In genomic region chr16:11913425-11914079, GRCh38 we compare ENCODE assay signal across 8 cellular contexts. TPM values are rescaled to one million over a fixed set of nuclear protein-coding genes. Genes with fewer than 3 reads are reported as not detected.
DNase-seq lines count a peak whose midpoint lies in the region; ATAC-seq and TF ChIP-seq lines count a peak whose summit lies in the region.

No MANE protein-coding gene starts in this region.

- intact Hi-C loops in heart left ventricle (cut with DNase I) (loop anchor here in 3 of 10 donors (5.0 to 10.0 kb wide), 2 partner anchors 59 to 61 kb away; partner anchors contain the start of gene RSL1D1 (in 3 of the 3)), left ventricle myocardium superior (cut with micrococcal nuclease) (no loop called here)

- H3K9me3 ChIP-seq in heart left ventricle (no peaks in the 10 kb centered on the region), iPS-18a (ENCODE audit: control insufficient read depth, low read depth, low read length) (no peaks in the 10 kb centered on the region)

- CTCF ChIA-PET in activated CD4-positive, alpha-beta memory T cell treated with anti-CD3 and anti-CD28 coated beads, Interleukin-2, amount 10 ng/mL, durations not matched to agents 7 days and 5 days (lab: Charles Lee), result interaction anchor here (0.9 to 1.1 kb wide), 2 partner anchors 71 to 518 kb away, joined by 4 read pairs; no protein-coding TSS in a partner anchor

- no peaks in the 10 kb centered on the region for H3K36me3 ChIP-seq in heart left ventricle
- no peaks in the 10 kb centered on the region for H3K36me3 ChIP-seq in iPS-18a (ENCODE audit: control insufficient read depth, low read depth, low read length)

- ATAC-seq in heart left ventricle, result no peak
- no peak for ATAC-seq in left ventricle myocardium superior

- TF ChIP-seq POLR2A in heart left ventricle (IDR thresholded peaks at IDR 0.05), result no peak

- H3K4me3 Mint-ChIP-seq in activated CD4-positive, alpha-beta memory T cell treated with anti-CD3 and anti-CD28 coated beads, Interleukin-2, amount 10 ng/mL, durations not matched to agents 7 days and 5 days, result peak overlapping the region; percentile 88
- peak overlapping the region; percentile 99 for H3K4me3 Mint-ChIP-seq in stimulated activated naive CD8-positive, alpha-beta T cell treated with anti-CD3 and anti-CD28 coated beads, Interleukin-15, Interleukin-2, amounts not matched to agents 100 ng/mL and 50 ng/mL, for 24 hours

- H3K4me1 ChIP-seq in heart left ventricle, result peaks cover 4 to 59% (median 46%) of the 10 kb centered on the region in 12 donors
- peaks cover 17% of the 10 kb centered on the region for H3K4me1 ChIP-seq in iPS-18a (ENCODE audit: control insufficient read depth, low read depth, low read length)

- peaks cover 2% of the 10 kb centered on the region for H3K27me3 Mint-ChIP-seq in activated CD4-positive, alpha-beta memory T cell treated with anti-CD3 and anti-CD28 coated beads, Interleukin-2, amount 10 ng/mL, durations not matched to agents 7 days and 5 days
- no peaks in the 10 kb centered on the region for H3K27me3 Mint-ChIP-seq in stimulated activated naive CD8-positive, alpha-beta T cell treated with anti-CD3 and anti-CD28 coated beads, Interleukin-15, Interleukin-2, amounts not matched to agents 100 ng/mL and 50 ng/mL, for 24 hours

- H3K27ac ChIP-seq in heart left ventricle (peak overlapping the region in 4 of 12 donors; percentile 94 to 96 (median 96)), iPS-18a (ENCODE audit: low read length) (no peak overlapping the region)

- peaks cover 53% of the 10 kb centered on the region for H3K4me1 Mint-ChIP-seq in activated CD4-positive, alpha-beta memory T cell treated with anti-CD3 and anti-CD28 coated beads, Interleukin-2, amount 10 ng/mL, durations not matched to agents 7 days and 5 days
- peaks cover 59% of the 10 kb centered on the region for H3K4me1 Mint-ChIP-seq in stimulated activated naive CD8-positive, alpha-beta T cell treated with anti-CD3 and anti-CD28 coated beads, Interleukin-15, Interleukin-2, amounts not matched to agents 100 ng/mL and 50 ng/mL, for 24 hours (ENCODE audit: low read depth)

- no peak for DNase-seq in heart left ventricle
- DNase-seq in left ventricle myocardium superior, result no peak
- DNase-seq in activated CD4-positive, alpha-beta memory T cell treated with anti-CD3 and anti-CD28 coated beads, Interleukin-2, amount 10 ng/mL, durations not matched to agents 7 days and 5 days, result peak; percentile 48
- DNase-seq in SHP77 (lab: John Stamatoyannopoulos, UW), result no peak
- DNase-seq in NCI-H748 (lab: John Stamatoyannopoulos, UW; ENCODE audit: unreplicated experiment), result no peak
- no peak for DNase-seq in stimulated activated CD4-positive, alpha-beta T cell treated with anti-CD3 and anti-CD28 coated beads, Interleukin-2, amount 100 ng/mL, for 48 hours

- TF ChIP-seq CTCF in heart left ventricle (IDR thresholded peaks at IDR 0.05), result no peak

- whole genome bisulfite sequencing in heart left ventricle, 4 donors, result 63 to 68% (median 64%) methylated on average over 12 of the region's 12 CpGs

- no peaks in the 10 kb centered on the region for H3K9me3 Mint-ChIP-seq in activated CD4-positive, alpha-beta memory T cell treated with anti-CD3 and anti-CD28 coated beads, Interleukin-2, amount 10 ng/mL, durations not matched to agents 7 days and 5 days
- no peaks in the 10 kb centered on the region for H3K9me3 Mint-ChIP-seq in stimulated activated naive CD8-positive, alpha-beta T cell treated with anti-CD3 and anti-CD28 coated beads, Interleukin-15, Interleukin-2, amounts not matched to agents 100 ng/mL and 50 ng/mL, for 24 hours

- H3K36me3 Mint-ChIP-seq in activated CD4-positive, alpha-beta memory T cell treated with anti-CD3 and anti-CD28 coated beads, Interleukin-2, amount 10 ng/mL, durations not matched to agents 7 days and 5 days (ENCODE audit: low read depth), result peaks cover 36% of the 10 kb centered on the region
- peaks cover 49% of the 10 kb centered on the region for H3K36me3 Mint-ChIP-seq in stimulated activated naive CD8-positive, alpha-beta T cell treated with anti-CD3 and anti-CD28 coated beads, Interleukin-15, Interleukin-2, amounts not matched to agents 100 ng/mL and 50 ng/mL, for 24 hours (ENCODE audit: low read depth)

- H3K27ac Mint-ChIP-seq in activated CD4-positive, alpha-beta memory T cell treated with anti-CD3 and anti-CD28 coated beads, Interleukin-2, amount 10 ng/mL, durations not matched to agents 7 days and 5 days, result peak overlapping the region; percentile 90
- H3K27ac Mint-ChIP-seq in stimulated activated naive CD8-positive, alpha-beta T cell treated with anti-CD3 and anti-CD28 coated beads, Interleukin-15, Interleukin-2, amounts not matched to agents 100 ng/mL and 50 ng/mL, for 24 hours, result peak overlapping the region; percentile 98

- H3K9ac ChIP-seq in iPS-18a (ENCODE audit: low read length), result peak overlapping the region; percentile 75

- POLR2A ChIA-PET in activated CD4-positive, alpha-beta memory T cell treated with anti-CD3 and anti-CD28 coated beads, Interleukin-2, amount 10 ng/mL, durations not matched to agents 7 days and 5 days (lab: Charles Lee), result interaction anchor here (0.6 to 4.4 kb wide), 7 partner anchors 8 to 172 kb away, joined by 3 to 23 read pairs (median 4); partner anchors contain the start of genes RSL1D1 and TXNDC11

- H3K27me3 ChIP-seq in heart left ventricle, result no peaks in the 10 kb centered on the region
- no peaks in the 10 kb centered on the region for H3K27me3 ChIP-seq in iPS-18a (ENCODE audit: control insufficient read depth, insufficient read depth, low read length)

- H3K4me3 ChIP-seq in heart left ventricle (peak overlapping the region in 9 of 12 donors; percentile 72 to 94 (median 89)), iPS-18a (ENCODE audit: low read length) (peak overlapping the region; percentile 76)

RNA-seq across cellular contexts. Expression of gene GSPT1, which starts 2.2 kb away (rescaled TPM):
- 100 to 1,000 TPM in 2 of 9 donors, 10 to 100 TPM in 7; 58.2 to 131 (median 91.1) TPM for total RNA-seq in heart left ventricle
- 100 to 1,000 TPM in 1 of 2 donors, 10 to 100 TPM in 1; 16.3 to 107 TPM for polyA plus RNA-seq in heart left ventricle
- total RNA-seq in left ventricle myocardium superior, result 92.5 TPM
- 100 to 1,000 TPM; 124 to 125 TPM for total RNA-seq in activated CD4-positive, alpha-beta memory T cell treated with anti-CD3 and anti-CD28 coated beads, Interleukin-2, amount 10 ng/mL, durations not matched to agents 7 days and 5 days

RNA-seq across cellular contexts. Expression of gene NPIPB2, which starts 28.3 kb away (rescaled TPM):
- 1 to 10 TPM; 1.1 to 6.1 (median 2.5) TPM for total RNA-seq in heart left ventricle
- 1 to 10 TPM; 4.0 to 8.4 TPM for polyA plus RNA-seq in heart left ventricle
- 2.5 TPM for total RNA-seq in left ventricle myocardium superior
- 1 to 10 TPM; 5.5 to 8.1 TPM for total RNA-seq in activated CD4-positive, alpha-beta memory T cell treated with anti-CD3 and anti-CD28 coated beads, Interleukin-2, amount 10 ng/mL, durations not matched to agents 7 days and 5 days

RNA-seq across cellular contexts. Expression of gene TNFRSF17, which starts 51.5 kb away (rescaled TPM):
- total RNA-seq in heart left ventricle (under 1 TPM in 1 of 9 donors, not detected in 8; 0.99 TPM), left ventricle myocardium superior (not detected)
- not detected for polyA plus RNA-seq in heart left ventricle
- not detected for total RNA-seq in activated CD4-positive, alpha-beta memory T cell treated with anti-CD3 and anti-CD28 coated beads, Interleukin-2, amount 10 ng/mL, durations not matched to agents 7 days and 5 days
